In genomic region chr14:54261283-54261682, GRCh38 we compare ENCODE assay signal across 20 cellular contexts.
A peak's percentile ranks its signal among the peaks of the same experiment; 100 is the strongest.
DNase-seq lines count a peak whose midpoint lies in the region; ATAC-seq lines count a peak whose summit lies in the region.
"Had no signal": no experiment of that assay in that cellular context is flagged by ENCODE, and none has a peak within 500 bp of the region (broad histone marks: within the 10 kb centered on the region; RNA-seq: fewer than 3 reads in every experiment).

No MANE protein-coding gene starts in this region.

- H3K27me3 ChIP-seq in H7 (ENCODE audit: control insufficient read depth, insufficient read depth, low read length), result no peaks in the 10 kb centered on the region
- H3K27me3 ChIP-seq: BE2C had no signal

- DNase-seq in NCI-H2227 (lab: John Stamatoyannopoulos, UW; ENCODE audit: unreplicated experiment), result peak; percentile 13
- DNase-seq in NCI-H2227 treated with DMSO at 0.1 percent for 48 hours (lab: John Stamatoyannopoulos, UW), result no peak
- peak; percentile 21 for DNase-seq in cerebellar cortex (ENCODE audit: low spot score)
- DNase-seq in iPS-NIHi11 (ENCODE audit: low spot score), result peak; percentile 20
- no peak for DNase-seq in activated CD4-positive, alpha-beta T cell treated with anti-CD3 and anti-CD28 coated beads, Interleukin-2, amount 50 U/mL, for 48 hours
- no peak for DNase-seq in NCI-H82 treated with DMSO at 0.1 percent for 48 hours (lab: John Stamatoyannopoulos, UW; ENCODE audit: unreplicated experiment)
- DNase-seq in H7, result no peak
- DNase-seq: 8988T; BE2C; Calu3; CD4-positive, alpha-beta T cell; DMS53; GM23248; NCI-H1436; NCI-H2029; NCI-H524; NK-92 treated with Interleukin-12 subunit alpha and Interleukin-12 subunit beta, amount 100 ng/mL, for 24 hours; SHP77 treated with DMSO at 0.1 percent for 48 hours had no signal

- H3K4me3 ChIP-seq in H7 (ENCODE audit: insufficient read depth, low read depth, low read length), result no peak overlapping the region
- H3K4me3 ChIP-seq: GM23248 had no signal

- no peak for ATAC-seq in HG03135 (IDR thresholded peaks at IDR 0.05; ENCODE audit: unreplicated experiment)
- ATAC-seq: HepG2 had no signal

- H3K36me3 ChIP-seq in H7 (replicated peaks; ENCODE audit: control insufficient read depth, insufficient read depth, low read length), result no peaks in the 10 kb centered on the region
- H3K36me3 ChIP-seq: BE2C had no signal

Comparison
In these comparisons a context has a peak if more than half of its experiments do, and no peak if none do; other contexts are left out.
1. DNase-seq: peak in NCI-H2227 (single experiment), cerebellar cortex (single experiment) and iPS-NIHi11 (single experiment); none in NCI-H2227 treated with DMSO at 0.1 percent for 48 hours (single experiment), activated CD4-positive, alpha-beta T cell treated with anti-CD3 and anti-CD28 coated beads, Interleukin-2, amount 50 U/mL, for 48 hours (0 of 2), NCI-H82 treated with DMSO at 0.1 percent for 48 hours (single experiment) and H7 (single experiment).